Comparison of ENCODE assay signal across 15 cellular contexts in the genomic region with DNA sequence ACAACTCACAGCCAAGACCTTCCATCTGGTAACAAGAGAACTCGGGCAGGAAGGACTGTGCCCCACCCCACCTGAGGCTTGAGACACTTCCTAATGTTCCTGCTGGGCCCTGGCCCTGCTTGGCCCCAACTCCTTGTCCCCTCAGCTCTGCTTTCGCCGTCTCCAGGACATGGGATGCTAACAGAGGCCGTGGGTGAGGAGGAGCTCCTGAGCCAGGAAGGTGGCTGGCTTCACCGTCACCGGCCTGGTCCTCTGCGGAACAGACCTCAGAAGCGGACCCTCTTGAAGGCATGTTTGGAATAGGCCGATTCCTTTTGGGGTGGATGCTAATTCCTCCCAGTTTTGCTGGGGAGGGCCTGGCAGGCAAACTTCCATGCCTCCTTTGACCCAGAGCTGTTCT.
"Had no signal": no experiment of that assay in that cellular context is flagged by ENCODE, and none has a peak within 500 bp of the region (broad histone marks: within the 10 kb centered on the region; RNA-seq: fewer than 3 reads in every experiment).

No MANE protein-coding gene starts in this region.

- H3K4me3 Mint-ChIP-seq: effector memory CD8-positive, alpha-beta T cell; nephron progenitor cell; stimulated activated memory B cell treated with anti-CD40 and anti-IgM and Interleukin-4, amounts not matched to agents 10 μg/mL and 1 μg/mL and 100 μg/mL, for 72 hours; stimulated activated naive CD8-positive, alpha-beta T cell treated with anti-CD3 and anti-CD28 coated beads, Interleukin-15, Interleukin-2, amounts not matched to agents 100 ng/mL and 50 ng/mL, for 24 hours had no signal

- DNase-seq: effector memory CD8-positive, alpha-beta T cell; foreskin keratinocyte; left colon; left ventricle myocardium superior; mesenchymal stem cell; midbrain; nephron progenitor cell; psoas muscle; retina; right lobe of liver; stimulated activated CD4-positive, alpha-beta T cell treated with anti-CD3 and anti-CD28 coated beads, Interleukin-15, amount 100 ng/mL, for 24 hours; stimulated activated CD4-positive, alpha-beta T cell treated with anti-CD3 and anti-CD28 coated beads, Interleukin-1b, Interleukin-23, amount 100 ng/mL, for 48 hours; stimulated activated CD4-positive, alpha-beta T cell treated with anti-CD3 and anti-CD28 coated beads, Interleukin-4, amount 100 ng/mL, for 24 hours had no signal

- H3K27ac Mint-ChIP-seq: effector memory CD8-positive, alpha-beta T cell; nephron progenitor cell; stimulated activated memory B cell treated with anti-CD40 and anti-IgM and Interleukin-4, amounts not matched to agents 10 μg/mL and 1 μg/mL and 100 μg/mL, for 72 hours; stimulated activated naive CD8-positive, alpha-beta T cell treated with anti-CD3 and anti-CD28 coated beads, Interleukin-15, Interleukin-2, amounts not matched to agents 100 ng/mL and 50 ng/mL, for 24 hours had no signal

- H3K36me3 Mint-ChIP-seq: stimulated activated memory B cell treated with anti-CD40 and anti-IgM and Interleukin-4, amounts not matched to agents 10 μg/mL and 1 μg/mL and 100 μg/mL, for 72 hours had no signal

- H3K9me3 Mint-ChIP-seq: effector memory CD8-positive, alpha-beta T cell; nephron progenitor cell; stimulated activated memory B cell treated with anti-CD40 and anti-IgM and Interleukin-4, amounts not matched to agents 10 μg/mL and 1 μg/mL and 100 μg/mL, for 72 hours; stimulated activated naive CD8-positive, alpha-beta T cell treated with anti-CD3 and anti-CD28 coated beads, Interleukin-15, Interleukin-2, amounts not matched to agents 100 ng/mL and 50 ng/mL, for 24 hours had no signal

- ATAC-seq: effector memory CD8-positive, alpha-beta T cell; foreskin keratinocyte; left colon; left ventricle myocardium superior; right lobe of liver; stimulated activated memory B cell treated with anti-CD40 and anti-IgM and Interleukin-4, amounts not matched to agents 10 μg/mL and 1 μg/mL and 100 μg/mL, for 72 hours had no signal
